ENCODE assay signal across 21 cellular contexts in the genomic region with DNA sequence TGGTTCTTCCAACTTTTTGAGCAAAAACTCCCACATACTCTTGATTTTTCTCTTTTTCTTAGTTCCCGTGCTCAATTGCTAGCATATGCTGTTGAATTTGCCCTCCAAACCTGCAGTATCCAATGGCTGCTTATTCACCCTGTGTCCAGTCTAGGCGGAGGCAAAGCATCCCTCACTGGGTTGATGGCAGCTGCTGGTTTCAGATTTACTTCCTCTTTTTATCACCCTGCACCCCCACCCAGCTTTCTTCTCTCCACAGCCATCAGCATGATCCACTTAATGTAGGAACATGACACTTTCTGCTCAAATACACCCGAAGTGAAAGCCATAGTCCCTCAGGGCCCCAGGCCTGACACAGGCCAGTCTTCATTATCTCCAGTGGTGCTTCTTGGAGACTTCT.
DNase-seq lines count a peak whose midpoint lies in the region; ATAC-seq, FAIRE-seq and TF ChIP-seq lines count a peak whose summit lies in the region.
"Had no signal": no experiment of that assay in that cellular context is flagged by ENCODE, and none has a peak within 500 bp of the region (broad histone marks: within the 10 kb centered on the region; RNA-seq: fewer than 3 reads in every experiment).

No MANE protein-coding gene starts in this region.

- H3K4me3 Mint-ChIP-seq in activated CD8-positive, alpha-beta memory T cell treated with anti-CD3 and anti-CD28 coated beads, Interleukin-2, amount 10 ng/mL, durations not matched to agents 7 days and 5 days, result no peak overlapping the region
- H3K4me3 Mint-ChIP-seq in CD4-positive, alpha-beta T cell, result no peak overlapping the region
- H3K4me3 Mint-ChIP-seq: dendritic cell treated with granulocyte-macrophage colony-stimulating factor and Interleukin-4, amounts not matched to agents 40 ng/mL and 50 ng/mL, for 4 days; stimulated activated effector memory CD8-positive, alpha-beta T cell treated with anti-CD3 and anti-CD28 coated beads, Interleukin-12 subunit alpha, Interleukin-12 subunit beta, amount 100 ng/mL, for 72 hours had no signal

- H3K4me1 Mint-ChIP-seq in activated CD8-positive, alpha-beta memory T cell treated with anti-CD3 and anti-CD28 coated beads, Interleukin-2, amount 10 ng/mL, durations not matched to agents 7 days and 5 days, result no peaks in the 10 kb centered on the region
- H3K4me1 Mint-ChIP-seq in CD4-positive, alpha-beta T cell (ENCODE audit: low read depth), result no peaks in the 10 kb centered on the region
- H3K4me1 Mint-ChIP-seq: stimulated activated effector memory CD8-positive, alpha-beta T cell treated with anti-CD3 and anti-CD28 coated beads, Interleukin-12 subunit alpha, Interleukin-12 subunit beta, amount 100 ng/mL, for 72 hours had no signal

- H4K20me1 ChIP-seq in OCI-LY7 (ENCODE audit: insufficient read depth, low read length), result no peaks in the 10 kb centered on the region

- WGBS in pancreas, 2 donors, result 51 to 52% methylated on average over 3 of the region's 3 CpGs

- no peak overlapping the region for H3K4me3 ChIP-seq in OCI-LY7 (ENCODE audit: low read depth, low read length, poor library complexity, severe bottlenecking)
- H3K4me3 ChIP-seq in pancreas, result no peak overlapping the region
- H3K4me3 ChIP-seq: esophagus muscularis mucosa, upper lobe of left lung had no signal

- intact Hi-C loops in OCI-LY7 (cut with micrococcal nuclease; ENCODE audit: unreplicated experiment), result no loop called here
- intact Hi-C loops in pancreas (cut with DNase I), result no loop called here
- intact Hi-C loops in CD4-positive, alpha-beta T cell (cut with DNase I, micrococcal nuclease), result no loop called here

- no peaks in the 10 kb centered on the region for H3K36me3 ChIP-seq in OCI-LY7 (ENCODE audit: insufficient read depth, low read length)
- no peaks in the 10 kb centered on the region for H3K36me3 ChIP-seq in pancreas
- H3K36me3 ChIP-seq: esophagus muscularis mucosa, upper lobe of left lung had no signal

- H3K9me3 ChIP-seq in OCI-LY7 (ENCODE audit: low read length) (no peaks in the 10 kb centered on the region), pancreas (no peaks in the 10 kb centered on the region)
- H3K9me3 ChIP-seq in CD4-positive, alpha-beta T cell (ENCODE audit: control insufficient read depth, low read length), result no peaks in the 10 kb centered on the region
- H3K9me3 ChIP-seq: upper lobe of left lung had no signal

- peak; percentile 85 for DNase-seq in OCI-LY7 (ENCODE audit: low spot score)
- no peak for DNase-seq in pancreas
- no peak for DNase-seq in activated CD8-positive, alpha-beta memory T cell treated with anti-CD3 and anti-CD28 coated beads, Interleukin-2, amount 10 ng/mL, durations not matched to agents 7 days and 5 days
- no peak for DNase-seq in hepatic stellate cell (ENCODE audit: low spot score)
- DNase-seq in CD4-positive, alpha-beta T cell, result no peak
- DNase-seq: activated gamma-delta T cell treated with Interleukin-2 at 50 U/mL for 16 hours, head of caudate nucleus, NCI-H1436, NCI-H524, nucleus accumbens, upper lobe of left lung had no signal

- no peak overlapping the region for H2AFZ ChIP-seq in OCI-LY7 (ENCODE audit: low read length)

- H3K9me2 ChIP-seq in OCI-LY7 (ENCODE audit: insufficient read depth, low read length), result no peaks in the 10 kb centered on the region

- no peaks in the 10 kb centered on the region for H3K79me2 ChIP-seq in OCI-LY7 (ENCODE audit: insufficient read depth, low read depth, low read length)

- no peaks in the 10 kb centered on the region for H3K27me3 ChIP-seq in pancreas
- no peaks in the 10 kb centered on the region for H3K27me3 ChIP-seq in CD4-positive, alpha-beta T cell (ENCODE audit: control insufficient read depth, insufficient read depth, low read length)
- H3K27me3 ChIP-seq: upper lobe of left lung had no signal

- no peak for FAIRE-seq in pancreas (lab: Jason Lieb, UNC)
- FAIRE-seq: astrocyte, G401.6, keratinocyte, RCC 7860 had no signal

- H3K27ac Mint-ChIP-seq in activated CD8-positive, alpha-beta memory T cell treated with anti-CD3 and anti-CD28 coated beads, Interleukin-2, amount 10 ng/mL, durations not matched to agents 7 days and 5 days, result no peak overlapping the region
- H3K27ac Mint-ChIP-seq in CD4-positive, alpha-beta T cell, result no peak overlapping the region
- H3K27ac Mint-ChIP-seq: dendritic cell treated with granulocyte-macrophage colony-stimulating factor and Interleukin-4, amounts not matched to agents 40 ng/mL and 50 ng/mL, for 4 days; stimulated activated effector memory CD8-positive, alpha-beta T cell treated with anti-CD3 and anti-CD28 coated beads, Interleukin-12 subunit alpha, Interleukin-12 subunit beta, amount 100 ng/mL, for 72 hours had no signal

- no peak for TF ChIP-seq CTCF in OCI-LY7 (conservative IDR thresholded peaks at IDR 0.05; ENCODE audit: low read length)
- TF ChIP-seq CTCF in pancreas (IDR thresholded peaks at IDR 0.05), result no peak
- no peak for TF ChIP-seq CTCF in CD4-positive, alpha-beta T cell (IDR thresholded peaks at IDR 0.05)

- ATAC-seq in GM18498 (IDR thresholded peaks at IDR 0.05; ENCODE audit: unreplicated experiment) (peak; percentile 71), GM21367 (IDR thresholded peaks at IDR 0.05; ENCODE audit: unreplicated experiment) (peak; percentile 85), HG03103 (IDR thresholded peaks at IDR 0.05; ENCODE audit: low read depth, unreplicated experiment) (peak; percentile 96), pancreas (no peak)
- ATAC-seq in activated CD8-positive, alpha-beta memory T cell treated with anti-CD3 and anti-CD28 coated beads, Interleukin-2, amount 10 ng/mL, durations not matched to agents 7 days and 5 days, result no peak
- no peak for ATAC-seq in CD4-positive, alpha-beta T cell (ENCODE audit: poor library complexity)
- ATAC-seq: stimulated activated effector memory CD8-positive, alpha-beta T cell treated with anti-CD3 and anti-CD28 coated beads, Interleukin-12 subunit alpha, Interleukin-12 subunit beta, amount 100 ng/mL, for 72 hours had no signal

- peaks cover 2% of the 10 kb centered on the region for H3K9me3 Mint-ChIP-seq in activated CD8-positive, alpha-beta memory T cell treated with anti-CD3 and anti-CD28 coated beads, Interleukin-2, amount 10 ng/mL, durations not matched to agents 7 days and 5 days (ENCODE audit: low read depth)
- H3K9me3 Mint-ChIP-seq in CD4-positive, alpha-beta T cell, result peaks cover 4% of the 10 kb centered on the region

- POLR2A ChIA-PET in OCI-LY7 (lab: Charles Lee), result no interaction called here
- POLR2A ChIA-PET in CD4-positive, alpha-beta T cell (lab: Charles Lee), result no interaction called here

- CTCF ChIA-PET in OCI-LY7 (lab: Charles Lee; ENCODE audit: unreplicated experiment), result no interaction called here
- CTCF ChIA-PET in activated CD8-positive, alpha-beta memory T cell treated with anti-CD3 and anti-CD28 coated beads, Interleukin-2, amount 10 ng/mL, durations not matched to agents 7 days and 5 days (lab: Charles Lee), result no interaction called here
- CTCF ChIA-PET in CD4-positive, alpha-beta T cell (lab: Charles Lee), result no interaction called here

- peak overlapping the region; percentile 23 for H3K27ac ChIP-seq in OCI-LY7 (ENCODE audit: low read depth, low read length, poor library complexity, severe bottlenecking)
- H3K27ac ChIP-seq in pancreas, result no peak overlapping the region
- no peak overlapping the region for H3K27ac ChIP-seq in CD4-positive, alpha-beta T cell (ENCODE audit: low read depth, low read length)
- H3K27ac ChIP-seq: esophagus muscularis mucosa, upper lobe of left lung had no signal

- BruUV-seq in OCI-LY7 (replicated peaks; lab: Mats Ljungman, UMichigan), result no TSS peak

- no peaks in the 10 kb centered on the region for H3K36me3 Mint-ChIP-seq in activated CD8-positive, alpha-beta memory T cell treated with anti-CD3 and anti-CD28 coated beads, Interleukin-2, amount 10 ng/mL, durations not matched to agents 7 days and 5 days
- no peaks in the 10 kb centered on the region for H3K36me3 Mint-ChIP-seq in CD4-positive, alpha-beta T cell (ENCODE audit: low read depth)
- H3K36me3 Mint-ChIP-seq: stimulated activated effector memory CD8-positive, alpha-beta T cell treated with anti-CD3 and anti-CD28 coated beads, Interleukin-12 subunit alpha, Interleukin-12 subunit beta, amount 100 ng/mL, for 72 hours had no signal

- no peaks in the 10 kb centered on the region for H3K27me3 Mint-ChIP-seq in activated CD8-positive, alpha-beta memory T cell treated with anti-CD3 and anti-CD28 coated beads, Interleukin-2, amount 10 ng/mL, durations not matched to agents 7 days and 5 days
- no peaks in the 10 kb centered on the region for H3K27me3 Mint-ChIP-seq in CD4-positive, alpha-beta T cell
- H3K27me3 Mint-ChIP-seq: dendritic cell treated with granulocyte-macrophage colony-stimulating factor and Interleukin-4, amounts not matched to agents 40 ng/mL and 50 ng/mL, for 4 days had no signal

- peaks cover 12% of the 10 kb centered on the region for H3K4me1 ChIP-seq in OCI-LY7 (ENCODE audit: insufficient read depth, low read length, poor library complexity, severe bottlenecking)
- H3K4me1 ChIP-seq in pancreas, result no peaks in the 10 kb centered on the region
- H3K4me1 ChIP-seq: esophagus muscularis mucosa, upper lobe of left lung had no signal

- peak overlapping the region; percentile 39 for H3K4me2 ChIP-seq in OCI-LY7 (ENCODE audit: low read length)

Comparison
In these comparisons a context has a peak if more than half of its experiments do, and no peak if none do; other contexts are left out.
1. ATAC-seq: peak in GM18498 (single experiment), GM21367 (single experiment) and HG03103 (single experiment); none in pancreas (0 of 4), activated CD8-positive, alpha-beta memory T cell treated with anti-CD3 and anti-CD28 coated beads, Interleukin-2, amount 10 ng/mL, durations not matched to agents 7 days and 5 days (single experiment) and CD4-positive, alpha-beta T cell (single experiment).